Comparison of ENCODE assay signal across 4 cellular contexts in genomic region chr19:35007427-35007826, GRCh38. TPM values are rescaled to one million over a fixed set of nuclear protein-coding genes. Genes with fewer than 3 reads are reported as not detected.
"Had no signal": no experiment of that assay in that cellular context is flagged by ENCODE, and none has a peak within 500 bp of the region (broad histone marks: within the 10 kb centered on the region; RNA-seq: fewer than 3 reads in every experiment).

No MANE protein-coding gene starts in this region.

RNA-seq across cellular contexts. Expression of gene HPN, which starts 34.1 kb away (rescaled TPM):
- total RNA-seq: activated CD4-positive, alpha-beta T cell treated with anti-CD3 and anti-CD28 coated beads, Interleukin-2, amount 10 ng/mL, durations not matched to agents 7 days and 5 days; activated CD8-positive, alpha-beta memory T cell treated with anti-CD3 and anti-CD28 coated beads for 36 hours; NCI-H460; RPMI7951 had no signal
